ENCODE assay signal across 26 cellular contexts in the genomic region with DNA sequence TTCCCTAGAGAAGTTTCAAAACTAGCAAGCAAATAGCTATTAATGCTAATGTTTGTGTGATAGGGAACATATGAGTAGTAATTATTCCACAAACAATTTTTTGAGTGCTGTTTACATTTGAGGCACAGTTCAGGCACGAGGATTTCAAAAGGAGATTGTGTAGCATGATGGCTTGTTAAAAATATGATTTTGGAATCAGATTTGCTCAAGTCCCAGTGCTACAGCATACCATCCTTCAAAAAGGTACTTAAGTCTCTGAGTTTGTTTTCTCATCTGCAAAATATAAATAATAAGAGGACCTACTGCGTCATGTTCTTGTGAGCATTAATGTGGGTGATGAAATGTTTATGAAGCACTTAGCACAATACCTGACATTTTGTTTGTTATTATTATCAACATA. TPM values are rescaled to one million over a fixed set of nuclear protein-coding genes. Genes with fewer than 3 reads are reported as not detected.
DNase-seq lines count a peak whose midpoint lies in the region; ATAC-seq and TF ChIP-seq lines count a peak whose summit lies in the region.
"Had no signal": no experiment of that assay in that cellular context is flagged by ENCODE, and none has a peak within 500 bp of the region (broad histone marks: within the 10 kb centered on the region; RNA-seq: fewer than 3 reads in every experiment).

No MANE protein-coding gene starts in this region.

- peak; percentile 62 for DNase-seq in DMS53 (lab: John Stamatoyannopoulos, UW)
- peak; percentile 56 for DNase-seq in DMS53 treated with DMSO at 0.1 percent for 48 hours (lab: John Stamatoyannopoulos, UW; ENCODE audit: unreplicated experiment)
- peak; percentile 3 to 19 for DNase-seq in SHP77 (lab: John Stamatoyannopoulos, UW)
- no peak for DNase-seq in left lung
- no peak for DNase-seq in NCI-H2081 treated with DMSO at 0.1 percent for 48 hours (lab: John Stamatoyannopoulos, UW)
- DNase-seq: 8988T; ACHN; BE2C; C1 segment of cervical spinal cord; CD4-positive, alpha-beta memory T cell; CD4-positive, CD25-positive, alpha-beta regulatory T cell; CD8-positive, alpha-beta memory T cell; COR-L47; DMS 273 treated with DMSO at 0.1 percent for 48 hours; DMS153; DMS79; DND-41; EL; GDM1 had no signal

- no peak for TF ChIP-seq CTCF in left lung (IDR thresholded peaks at IDR 0.05)

- H3K4me3 ChIP-seq in left lung = no peak overlapping the region
- H3K4me3 ChIP-seq: BLaER1, GM12878 had no signal

- ATAC-seq in left lung (peak; percentile 59), esophagus mucosa (no peak), GM18867 (IDR thresholded peaks at IDR 0.05; ENCODE audit: unreplicated experiment) (no peak)
- ATAC-seq: GM12878 had no signal

- intact Hi-C loops in left lung (cut with DNase I) = no loop called here

- no peak overlapping the region for H3K27ac ChIP-seq in left lung
- H3K27ac ChIP-seq: BLaER1 had no signal

- no peaks in the 10 kb centered on the region for H3K9me3 ChIP-seq in left lung
- H3K9me3 ChIP-seq: BE2C, BLaER1 had no signal

- H3K27me3 ChIP-seq in left lung = no peaks in the 10 kb centered on the region

- H3K4me1 ChIP-seq in left lung = no peaks in the 10 kb centered on the region
- H3K4me1 ChIP-seq: BE2C, BLaER1 had no signal

- H3K36me3 ChIP-seq in left lung = no peaks in the 10 kb centered on the region
- H3K36me3 ChIP-seq: BE2C, BLaER1 had no signal

RNA-seq across cellular contexts. Expression of a gene that starts 11.3 kb away (rescaled TPM):
- total RNA-seq in left lung (10 to 100 TPM in 1 of 2 donors, 1 to 10 TPM in 1; 5.7 to 24.6 TPM), esophagus mucosa (0.32 TPM)
- total RNA-seq: A673; CD4-positive, CD25-positive, alpha-beta regulatory T cell; Daoy; G401; GM12878 had no signal

RNA-seq across cellular contexts. Expression of a gene that starts 50.9 kb away (rescaled TPM):
- total RNA-seq in left lung (1 to 10 TPM; 3.1 to 3.4 TPM), esophagus mucosa (0.08 TPM)
- total RNA-seq: CD4-positive, CD25-positive, alpha-beta regulatory T cell; CD8-positive, alpha-beta memory T cell; Daoy; G401 had no signal

RNA-seq across cellular contexts. Expression of a gene that starts 57.2 kb away (rescaled TPM):
- total RNA-seq in left lung (1,000 to 10,000 TPM; 4,574 to 4,791 TPM), esophagus mucosa (1,041 TPM)

Comparison
In these comparisons a context has a peak if more than half of its experiments do, and no peak if none do; other contexts are left out.
1. DNase-seq: peak in DMS53 (single experiment), DMS53 treated with DMSO at 0.1 percent for 48 hours (single experiment) and SHP77 (2 of 2); none in left lung (0 of 2) and NCI-H2081 treated with DMSO at 0.1 percent for 48 hours (single experiment).